ENCODE assay signal across 9 cellular contexts in the genomic region with DNA sequence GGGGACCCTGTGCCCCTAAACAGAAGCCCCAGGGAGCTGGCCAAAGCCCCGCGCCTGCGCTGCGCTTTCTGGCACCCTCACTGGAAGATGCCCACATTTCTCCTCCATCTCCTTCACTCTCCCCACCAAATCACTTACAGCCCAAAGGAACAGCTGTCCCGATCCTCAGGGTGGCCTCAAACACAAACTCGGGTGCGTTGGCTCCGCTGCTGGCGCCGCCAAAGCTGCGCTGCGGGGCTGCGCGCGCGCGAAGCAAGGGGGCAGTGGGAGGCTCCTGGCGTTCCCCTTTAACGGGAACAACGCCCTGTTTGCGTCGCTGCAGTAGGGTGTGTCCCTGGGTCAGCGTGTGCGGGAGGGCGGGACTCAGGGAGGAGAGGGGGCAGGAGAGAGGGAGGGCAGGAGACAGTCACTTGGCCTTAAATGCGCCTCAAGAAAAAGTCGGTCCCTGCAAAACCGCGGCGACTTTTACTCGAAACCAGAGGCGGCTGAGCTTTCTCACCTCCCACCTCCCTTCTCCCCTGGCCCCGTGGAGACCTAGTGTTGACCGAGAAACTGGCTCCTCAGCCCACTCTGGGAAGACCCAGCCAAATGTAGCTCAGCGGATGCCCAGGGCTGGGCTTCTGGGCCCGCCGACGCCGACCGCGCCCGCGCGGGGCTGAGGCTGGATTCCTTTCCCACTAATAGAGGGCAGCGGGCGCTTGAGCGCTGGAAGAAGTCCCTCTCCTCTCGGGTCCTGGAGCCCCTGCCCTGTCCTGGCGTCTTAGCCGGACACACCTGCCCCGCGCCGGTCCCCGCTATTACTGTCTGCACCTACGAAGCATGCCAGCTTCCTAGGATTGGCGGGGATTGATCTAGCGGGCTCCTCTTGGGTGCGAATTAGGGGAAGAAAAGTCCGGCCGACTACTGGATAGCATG. TPM values are rescaled to one million over a fixed set of nuclear protein-coding genes. Genes with fewer than 3 reads are reported as not detected.
DNase-seq lines count a peak whose midpoint lies in the region; ATAC-seq and TF ChIP-seq lines count a peak whose summit lies in the region.
"Had no signal": no experiment of that assay in that cellular context is flagged by ENCODE, and none has a peak within 500 bp of the region (broad histone marks: within the 10 kb centered on the region; RNA-seq: fewer than 3 reads in every experiment).

No MANE protein-coding gene starts in this region.

- H3K4me3 Mint-ChIP-seq in HFFc6 = peak overlapping the region; percentile 91
- H3K4me3 Mint-ChIP-seq: activated naive CD8-positive, alpha-beta T cell had no signal

- H2AFZ ChIP-seq in parathyroid adenoma = peak overlapping the region; percentile 16

- peak overlapping the region; percentile 96 for H3K27ac Mint-ChIP-seq in HFFc6
- H3K27ac Mint-ChIP-seq: activated naive CD8-positive, alpha-beta T cell had no signal

- no peak overlapping the region for H3K9ac ChIP-seq in parathyroid adenoma

- peak overlapping the region; percentile 68 for H3K27ac ChIP-seq in parathyroid adenoma

- H3K4me1 ChIP-seq in parathyroid adenoma = peaks cover 2% of the 10 kb centered on the region

- no peaks in the 10 kb centered on the region for H3K9me3 Mint-ChIP-seq in HFFc6

- TF ChIP-seq CTCF in HFFc6 (IDR thresholded peaks at IDR 0.05) (peak; percentile 49), parathyroid adenoma (IDR thresholded peaks at IDR 0.05) (no peak)

- DNase-seq in 8988T = peak; percentile 91
- DNase-seq in HFFc6 = peak; percentile 84
- DNase-seq in amniotic epithelial cell (ENCODE audit: low read depth) = peak; percentile 62
- DNase-seq in left cardiac atrium = peak; percentile 92
- no peak for DNase-seq in stimulated activated CD4-positive, alpha-beta T cell treated with anti-CD3 and anti-CD28 coated beads, Interleukin-1b, Interleukin-23, amount 100 ng/mL, for 48 hours

- peaks cover 39% of the 10 kb centered on the region for H3K4me1 Mint-ChIP-seq in HFFc6 (ENCODE audit: low read depth)

- peak overlapping the region; percentile 40 for H3K4me3 ChIP-seq in parathyroid adenoma (ENCODE audit: low read depth, low read length)

- no peaks in the 10 kb centered on the region for H3K36me3 ChIP-seq in parathyroid adenoma (ENCODE audit: control insufficient read depth, insufficient read depth, low read length)

- H3K36me3 Mint-ChIP-seq in HFFc6 (ENCODE audit: low read depth) = peaks cover 10% of the 10 kb centered on the region; the same call in 1 of the 2 replicates
- H3K36me3 Mint-ChIP-seq: activated naive CD8-positive, alpha-beta T cell had no signal

- no peaks in the 10 kb centered on the region for H3K79me2 ChIP-seq in parathyroid adenoma

- peaks cover 20% of the 10 kb centered on the region for H3K27me3 Mint-ChIP-seq in HFFc6 (ENCODE audit: insufficient read depth)

- peak overlapping the region; percentile 51 for H3K4me2 ChIP-seq in parathyroid adenoma (ENCODE audit: low read length)

- intact Hi-C loops in left cardiac atrium (cut with DNase I) = no loop called here

- ATAC-seq in left cardiac atrium (peak; percentile 85 to 89), GM18498 (IDR thresholded peaks at IDR 0.05; ENCODE audit: unreplicated experiment) (no peak), GM18858 (IDR thresholded peaks at IDR 0.05; ENCODE audit: unreplicated experiment) (no peak)

- no peaks in the 10 kb centered on the region for H3K27me3 ChIP-seq in parathyroid adenoma (ENCODE audit: control insufficient read depth, insufficient read depth, low read length)

- no peaks in the 10 kb centered on the region for H3K9me3 ChIP-seq in parathyroid adenoma (ENCODE audit: control insufficient read depth, low read length)

RNA-seq across cellular contexts. Expression of a gene that starts 2.6 kb away (rescaled TPM):
- 10 to 100 TPM; 28.0 to 42.9 (median 34.0) TPM for total RNA-seq in HFFc6 (2021; fragmentation: NEBNext Ultra II Directional; extraction: Animal tissue kit (Norgen Biotek cat#: 25700))
- total RNA-seq in left cardiac atrium = 100 to 1,000 TPM; 133 to 163 TPM

Comparison
In these comparisons a context has a peak if more than half of its experiments do, and no peak if none do; other contexts are left out.
1. ATAC-seq: peak in left cardiac atrium (2 of 2); none in GM18498 (single experiment) and GM18858 (single experiment).